In the genomic region with DNA sequence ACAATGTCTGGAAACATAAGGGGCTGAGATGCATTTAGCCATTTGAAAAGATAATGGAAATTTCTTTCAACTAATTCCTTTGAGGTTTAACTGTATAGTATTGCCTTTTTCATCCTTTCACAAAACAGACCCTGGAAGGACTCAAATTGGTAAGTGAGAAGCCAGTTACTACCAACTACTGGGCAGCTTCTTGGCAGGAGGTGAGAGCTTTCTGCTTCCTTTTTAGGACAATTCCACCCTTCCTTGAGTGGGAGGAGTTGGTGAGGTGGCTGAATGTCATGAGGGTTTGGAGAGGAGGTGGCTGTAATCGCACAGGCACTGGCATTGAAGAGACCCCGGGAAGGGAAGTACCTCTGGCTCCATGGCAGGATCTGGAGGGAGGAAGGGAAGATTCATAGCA, we compare ENCODE assay signal across 20 cellular contexts.
A peak's percentile ranks its signal among the peaks of the same experiment; 100 is the strongest.
DNase-seq lines count a peak whose midpoint lies in the region; ATAC-seq and TF ChIP-seq lines count a peak whose summit lies in the region.
"Had no signal": no experiment of that assay in that cellular context is flagged by ENCODE, and none has a peak within 500 bp of the region (broad histone marks: within the 10 kb centered on the region; RNA-seq: fewer than 3 reads in every experiment).

No MANE protein-coding gene starts in this region.

- 75 to 89% (median 84%) methylated on average over 2 of the region's 2 CpGs for WGBS in spleen, 5 donors

- no peak for DNase-seq in activated T-cell treated with anti-CD3 and anti-CD28 coated beads, Interleukin-2, amount 50 U/mL, for 24 hours
- no peak for DNase-seq in activated T-cell treated with anti-CD3 and anti-CD28 coated beads, Interleukin-2, amount 50 U/mL, for 1 hour
- DNase-seq in activated T-helper 1 cell treated with anti-CD3 and anti-CD28 coated beads, Interleukin-12 subunit alpha, Interleukin-12 subunit beta, Interleukin-2, Interleukin-4 antibody, amounts not matched to agents 30 ng/mL and 10 ng/mL and 1 ng/mL, durations not matched to agents 14 hours and 24 hours and 36 hours (ENCODE audit: low spot score): no peak
- no peak for DNase-seq in spleen
- no peak for DNase-seq in kidney glomerular epithelial cell (lab: John Stamatoyannopoulos, UW)
- no peak for DNase-seq in DMS114 treated with DMSO at 0.1 percent for 48 hours (lab: John Stamatoyannopoulos, UW; ENCODE audit: unreplicated experiment)
- DNase-seq: ACHN; activated effector memory CD4-positive, alpha-beta T cell treated with anti-CD3 and anti-CD28 coated beads, Interleukin-2, amount 50 U/mL, for 16 hours; endodermal cell; HCEC 1CT; left ventricle myocardium superior; NCI-H1105 treated with DMSO at 0.1 percent for 48 hours; NCI-H2171; occipital lobe; right lobe of liver; upper lobe of right lung had no signal

- intact Hi-C loops in activated T-helper 1 cell treated with anti-CD3 and anti-CD28 coated beads, Interleukin-12 subunit alpha, Interleukin-12 subunit beta, Interleukin-2, Interleukin-4 antibody, amounts not matched to agents 30 ng/mL and 10 ng/mL and 1 ng/mL, durations not matched to agents 14 hours and 24 hours and 36 hours (cut with micrococcal nuclease): no loop called here
- intact Hi-C loops in spleen (cut with DNase I; ENCODE audit: low total_unique reads): no loop called here

- no peak overlapping the region for H3K4me3 ChIP-seq in spleen
- H3K4me3 ChIP-seq: right lobe of liver, upper lobe of right lung had no signal

- H3K27me3 Mint-ChIP-seq in activated T-cell treated with anti-CD3 and anti-CD28 coated beads, Interleukin-2, amount 50 U/mL, for 24 hours: no peaks in the 10 kb centered on the region
- peaks cover 1% of the 10 kb centered on the region for H3K27me3 Mint-ChIP-seq in activated T-helper 1 cell treated with anti-CD3 and anti-CD28 coated beads, Interleukin-12 subunit alpha, Interleukin-12 subunit beta, Interleukin-2, Interleukin-4 antibody, amounts not matched to agents 30 ng/mL and 10 ng/mL and 1 ng/mL, durations not matched to agents 14 hours and 24 hours and 36 hours (ENCODE audit: insufficient read depth)

- no peaks in the 10 kb centered on the region for H3K36me3 ChIP-seq in spleen
- H3K36me3 ChIP-seq: right lobe of liver, upper lobe of right lung had no signal

- H3K4me1 Mint-ChIP-seq in activated T-cell treated with anti-CD3 and anti-CD28 coated beads, Interleukin-2, amount 50 U/mL, for 24 hours (ENCODE audit: low read depth): peaks cover 69% of the 10 kb centered on the region
- H3K4me1 Mint-ChIP-seq in activated T-helper 1 cell treated with anti-CD3 and anti-CD28 coated beads, Interleukin-12 subunit alpha, Interleukin-12 subunit beta, Interleukin-2, Interleukin-4 antibody, amounts not matched to agents 30 ng/mL and 10 ng/mL and 1 ng/mL, durations not matched to agents 14 hours and 24 hours and 36 hours (ENCODE audit: low read depth): peaks cover 34% of the 10 kb centered on the region

- no peak overlapping the region for H3K4me3 Mint-ChIP-seq in activated T-cell treated with anti-CD3 and anti-CD28 coated beads, Interleukin-2, amount 50 U/mL, for 24 hours
- peak overlapping the region; percentile 27 for H3K4me3 Mint-ChIP-seq in activated T-helper 1 cell treated with anti-CD3 and anti-CD28 coated beads, Interleukin-12 subunit alpha, Interleukin-12 subunit beta, Interleukin-2, Interleukin-4 antibody, amounts not matched to agents 30 ng/mL and 10 ng/mL and 1 ng/mL, durations not matched to agents 14 hours and 24 hours and 36 hours
- H3K4me3 Mint-ChIP-seq: endodermal cell had no signal

- peaks cover 0 to 52% (median 13%) of the 10 kb centered on the region in 6 donors for H3K4me1 ChIP-seq in spleen
- H3K4me1 ChIP-seq: right lobe of liver, upper lobe of right lung had no signal

- peak; percentile 7 for ATAC-seq in HG02981 (IDR thresholded peaks at IDR 0.05; ENCODE audit: unreplicated experiment)
- no peak for ATAC-seq in HG03159 (IDR thresholded peaks at IDR 0.05; ENCODE audit: unreplicated experiment)
- ATAC-seq: Panc1 had no signal

- peaks cover 3% of the 10 kb centered on the region for H3K36me3 Mint-ChIP-seq in activated T-cell treated with anti-CD3 and anti-CD28 coated beads, Interleukin-2, amount 50 U/mL, for 24 hours (ENCODE audit: low read depth)
- H3K36me3 Mint-ChIP-seq in activated T-helper 1 cell treated with anti-CD3 and anti-CD28 coated beads, Interleukin-12 subunit alpha, Interleukin-12 subunit beta, Interleukin-2, Interleukin-4 antibody, amounts not matched to agents 30 ng/mL and 10 ng/mL and 1 ng/mL, durations not matched to agents 14 hours and 24 hours and 36 hours (ENCODE audit: low read depth): no peaks in the 10 kb centered on the region

- no peaks in the 10 kb centered on the region for H3K27me3 ChIP-seq in spleen (replicated peaks in 1 of 7)
- H3K27me3 ChIP-seq: right lobe of liver, upper lobe of right lung had no signal

- H3K27ac ChIP-seq in spleen: peak overlapping the region in 6 of 8 donors; percentile 3 to 53 (median 38)
- H3K27ac ChIP-seq: KMS-11, right lobe of liver, upper lobe of right lung had no signal

- TF ChIP-seq POLR2A in spleen (IDR thresholded peaks at IDR 0.05): no peak

- peak overlapping the region; percentile 86 for H3K27ac Mint-ChIP-seq in activated T-cell treated with anti-CD3 and anti-CD28 coated beads, Interleukin-2, amount 50 U/mL, for 24 hours
- H3K27ac Mint-ChIP-seq in activated T-helper 1 cell treated with anti-CD3 and anti-CD28 coated beads, Interleukin-12 subunit alpha, Interleukin-12 subunit beta, Interleukin-2, Interleukin-4 antibody, amounts not matched to agents 30 ng/mL and 10 ng/mL and 1 ng/mL, durations not matched to agents 14 hours and 24 hours and 36 hours: no peak overlapping the region
- H3K27ac Mint-ChIP-seq: endodermal cell had no signal

- no peaks in the 10 kb centered on the region for H3K9me3 Mint-ChIP-seq in activated T-cell treated with anti-CD3 and anti-CD28 coated beads, Interleukin-2, amount 50 U/mL, for 24 hours
- H3K9me3 Mint-ChIP-seq in activated T-helper 1 cell treated with anti-CD3 and anti-CD28 coated beads, Interleukin-12 subunit alpha, Interleukin-12 subunit beta, Interleukin-2, Interleukin-4 antibody, amounts not matched to agents 30 ng/mL and 10 ng/mL and 1 ng/mL, durations not matched to agents 14 hours and 24 hours and 36 hours: no peaks in the 10 kb centered on the region
- H3K9me3 Mint-ChIP-seq: endodermal cell had no signal

- no peaks in the 10 kb centered on the region for H3K9me3 ChIP-seq in spleen
- H3K9me3 ChIP-seq: right lobe of liver, upper lobe of right lung had no signal

- no peak for TF ChIP-seq CTCF in spleen (IDR thresholded peaks at IDR 0.05 in 8 of 11, conservative IDR thresholded peaks at IDR 0.05 in 3 of 11)
